ENCODE assay signal across 9 cellular contexts in the genomic region with DNA sequence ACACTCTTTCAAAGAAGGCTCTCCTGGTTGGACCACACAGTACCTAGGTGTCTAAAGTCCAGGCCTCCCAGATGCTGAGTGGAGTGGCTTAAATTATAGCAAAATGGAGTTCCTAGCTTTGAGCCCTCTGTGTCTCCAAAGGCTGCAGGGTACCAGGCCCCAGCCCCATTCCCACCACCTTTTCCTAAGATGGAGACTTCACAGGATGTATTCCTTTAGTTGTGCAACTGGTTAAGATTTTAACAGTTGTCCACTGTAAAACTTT. TPM values are rescaled to one million over a fixed set of nuclear protein-coding genes. Genes with fewer than 3 reads are reported as not detected.
DNase-seq lines count a peak whose midpoint lies in the region; ATAC-seq and TF ChIP-seq lines count a peak whose summit lies in the region.
"Had no signal": no experiment of that assay in that cellular context is flagged by ENCODE, and none has a peak within 500 bp of the region (broad histone marks: within the 10 kb centered on the region; RNA-seq: fewer than 3 reads in every experiment).

No MANE protein-coding gene starts in this region.

- DNase-seq in mammary epithelial cell, result no peak
- DNase-seq in MCF 10A (ENCODE audit: unreplicated experiment), result no peak
- DNase-seq in lower lobe of right lung, result no peak
- no peak for DNase-seq in type B pancreatic cell (ENCODE audit: extremely low spot score, unreplicated experiment)
- no peak for DNase-seq in GOT3 (lab: John Stamatoyannopoulos, UW)
- DNase-seq in Karpas-422, result no peak
- DNase-seq: glutamatergic neuron had no signal

- H3K27ac ChIP-seq in mammary epithelial cell (ENCODE audit: insufficient read depth, low read depth, low read length), result no peak overlapping the region
- H3K27ac ChIP-seq in angular gyrus (ENCODE audit: low read depth, low read length), result peak overlapping the region; percentile 6
- peak overlapping the region; percentile 94 for H3K27ac ChIP-seq in lower lobe of right lung
- H3K27ac ChIP-seq in Karpas-422 (ENCODE audit: low read length), result no peak overlapping the region

- H2AFZ ChIP-seq in mammary epithelial cell (ENCODE audit: low read depth, low read length), result no peak overlapping the region
- no peak overlapping the region for H2AFZ ChIP-seq in Karpas-422 (ENCODE audit: low read length)

- H3K4me1 Mint-ChIP-seq in MCF 10A (ENCODE audit: insufficient read depth, unreplicated experiment) (peaks cover 55% of the 10 kb centered on the region), type B pancreatic cell (ENCODE audit: unreplicated experiment) (peaks cover 73% of the 10 kb centered on the region)

- H3K4me3 Mint-ChIP-seq in MCF 10A (ENCODE audit: unreplicated experiment) (no peak overlapping the region), type B pancreatic cell (peak overlapping the region; percentile 91)

- H3K4me1 ChIP-seq in mammary epithelial cell (ENCODE audit: insufficient read depth, low read length) (peaks cover 65% of the 10 kb centered on the region), lower lobe of right lung (peaks cover 71% of the 10 kb centered on the region), Karpas-422 (ENCODE audit: low read length) (peaks cover 27% of the 10 kb centered on the region)

- in situ Hi-C loops in mammary epithelial cell (cut with MboI; ENCODE audit: low sequenced_read_pairs in 2 of 2), result loop anchor here in 1 of 2 donors (10.0 kb wide), 1 partner anchor 229 kb away; no protein-coding TSS in a partner anchor

- TF ChIP-seq CTCF in mammary epithelial cell (conservative IDR thresholded peaks at IDR 0.05 in 1 of 2, IDR thresholded peaks at IDR 0.05 in 1 of 2; ENCODE audit: extremely low read depth in 1 of 2, insufficient read depth in 1 of 2, low read depth in 1 of 2, low read length in 2 of 2) (no peak), MCF 10A (IDR thresholded peaks at IDR 0.05; ENCODE audit: unreplicated experiment) (no peak), lower lobe of right lung (IDR thresholded peaks at IDR 0.05) (no peak), type B pancreatic cell (conservative IDR thresholded peaks at IDR 0.05) (no peak)

- H3K27me3 Mint-ChIP-seq in MCF 10A (ENCODE audit: insufficient read depth, unreplicated experiment), result no peaks in the 10 kb centered on the region
- H3K27me3 Mint-ChIP-seq in type B pancreatic cell, result no peaks in the 10 kb centered on the region

- H3K27me3 ChIP-seq in mammary epithelial cell (ENCODE audit: insufficient read depth, low read length) (no peaks in the 10 kb centered on the region), lower lobe of right lung (ENCODE audit: low read depth) (no peaks in the 10 kb centered on the region), Karpas-422 (ENCODE audit: low read length) (no peaks in the 10 kb centered on the region; the same call in 1 of the 2 replicates)

- H3K4me3 ChIP-seq in mammary epithelial cell (replicated peaks in 1 of 3; ENCODE audit: insufficient read depth in 1 of 3, low read depth in 2 of 3, low read length in 3 of 3) (no peak overlapping the region), lower lobe of right lung (peak overlapping the region; percentile 90), Karpas-422 (ENCODE audit: low read length) (no peak overlapping the region)

- H3K9ac ChIP-seq in mammary epithelial cell (ENCODE audit: insufficient read depth, low read length) (no peak overlapping the region), Karpas-422 (ENCODE audit: low read length) (no peak overlapping the region)

- H3K36me3 ChIP-seq in mammary epithelial cell (ENCODE audit: insufficient read depth, low read length) (peaks cover 2% of the 10 kb centered on the region), lower lobe of right lung (peaks cover 41% of the 10 kb centered on the region), Karpas-422 (ENCODE audit: insufficient read depth, low read length) (no peaks in the 10 kb centered on the region)

- POLR2A ChIA-PET in MCF 10A (lab: Yijun Ruan, JAX), result interaction anchor here (0.6 to 1.9 kb wide), 3 partner anchors 10 to 541 kb away, joined by 3 to 10 read pairs (median 3); partner anchors contain the start of gene C18orf32

- H3K4me2 ChIP-seq in mammary epithelial cell (ENCODE audit: insufficient read depth, low read depth, low read length), result peak overlapping the region; percentile 92
- H3K4me2 ChIP-seq in Karpas-422 (ENCODE audit: low read depth, low read length, poor library complexity, severe bottlenecking), result no peak overlapping the region

- CTCF ChIA-PET in mammary epithelial cell (lab: Charles Lee; ENCODE audit: low non-redundant PET), result no interaction called here
- CTCF ChIA-PET in MCF 10A (lab: Yijun Ruan, JAX), result interaction anchor here (0.6 to 1.9 kb wide), 7 partner anchors 15 to 1699 kb away, joined by 3 to 5 read pairs (median 3); no protein-coding TSS in a partner anchor

- H3K79me2 ChIP-seq in mammary epithelial cell (ENCODE audit: insufficient read depth, low read length), result peaks cover 93% of the 10 kb centered on the region
- H3K79me2 ChIP-seq in Karpas-422 (ENCODE audit: low read length), result no peaks in the 10 kb centered on the region

- H4K20me1 ChIP-seq in mammary epithelial cell (ENCODE audit: insufficient read depth, low read length), result no peaks in the 10 kb centered on the region
- 0 out of 2 replicates have a peak, but pooled peaks cover 4% of the 10 kb centered on the region for H4K20me1 ChIP-seq in Karpas-422 (ENCODE audit: insufficient read depth, low read depth, low read length)

- ATAC-seq in lower lobe of right lung, result no peak
- ATAC-seq in HG03139 (IDR thresholded peaks at IDR 0.05; ENCODE audit: unreplicated experiment), result no peak

- H3K9me3 Mint-ChIP-seq in MCF 10A (ENCODE audit: unreplicated experiment) (no peaks in the 10 kb centered on the region), type B pancreatic cell (no peaks in the 10 kb centered on the region)

- H3K27ac Mint-ChIP-seq in MCF 10A (ENCODE audit: low read depth, unreplicated experiment), result no peak overlapping the region
- no peak overlapping the region for H3K27ac Mint-ChIP-seq in type B pancreatic cell

- H3K36me3 Mint-ChIP-seq in MCF 10A (ENCODE audit: insufficient read depth, unreplicated experiment) (peaks cover 22% of the 10 kb centered on the region), type B pancreatic cell (peaks cover 40% of the 10 kb centered on the region)

- dilution Hi-C loops in mammary epithelial cell (cut with HindIII; ENCODE audit: low sequenced_read_pairs), result loop anchor here (5.0 kb wide), 1 partner anchor 51 kb away; no protein-coding TSS in a partner anchor

- H3K9me2 ChIP-seq in Karpas-422 (replicated peaks; ENCODE audit: insufficient read depth, low read length), result no peaks in the 10 kb centered on the region

- BruUV-seq in mammary epithelial cell (replicated peaks; lab: Mats Ljungman, UMichigan), result no TSS peak
- no TSS peak for BruUV-seq in MCF 10A (replicated peaks; lab: Mats Ljungman, UMichigan)

- no peaks in the 10 kb centered on the region for H3K9me3 ChIP-seq in mammary epithelial cell (replicated peaks; ENCODE audit: insufficient read depth, low read length)
- no peaks in the 10 kb centered on the region for H3K9me3 ChIP-seq in lower lobe of right lung
- H3K9me3 ChIP-seq in Karpas-422 (ENCODE audit: low read length), result no peaks in the 10 kb centered on the region

- intact Hi-C loops in mammary epithelial cell (cut with micrococcal nuclease), result loop anchor here (5.0 to 10.0 kb wide), 2 partner anchors 471 kb away; no protein-coding TSS in a partner anchor
- intact Hi-C loops in MCF 10A (cut with micrococcal nuclease), result loop anchor here (5.0 kb wide), 1 partner anchor 291 kb away; no protein-coding TSS in a partner anchor
- intact Hi-C loops in lower lobe of right lung (cut with DNase I), result no loop called here

RNA-seq across cellular contexts. Expression of gene SMAD7, which starts 4.9 kb away (rescaled TPM):
- 10 to 100 TPM; 15.7 to 20.0 TPM for total RNA-seq in mammary epithelial cell
- 8.2 TPM for polyA plus RNA-seq in mammary epithelial cell
- 53.8 TPM for polyA minus RNA-seq in mammary epithelial cell
- total RNA-seq in MCF 10A (2022), result 9.8 and 12.3 TPM in 2 replicates
- total RNA-seq in lower lobe of right lung, result 63.4 TPM
- 17.8 and 30.9 TPM in 2 replicates for total RNA-seq in type B pancreatic cell (ENCODE audit: low replicate concordance)
- 1.3 and 2.1 TPM in 2 replicates for total RNA-seq in Karpas-422 (2014; rRNA removed; shearing (Covaris generic); ENCODE audit: low replicate concordance)

Comparison
In these comparisons a context has a peak if more than half of its experiments do, and no peak if none do; other contexts are left out.
1. H3K27ac ChIP-seq: peak in angular gyrus (single experiment) and lower lobe of right lung (single experiment); none in mammary epithelial cell (single experiment) and Karpas-422 (single experiment).